ENCODE assay signal across 23 cellular contexts in the genomic region with DNA sequence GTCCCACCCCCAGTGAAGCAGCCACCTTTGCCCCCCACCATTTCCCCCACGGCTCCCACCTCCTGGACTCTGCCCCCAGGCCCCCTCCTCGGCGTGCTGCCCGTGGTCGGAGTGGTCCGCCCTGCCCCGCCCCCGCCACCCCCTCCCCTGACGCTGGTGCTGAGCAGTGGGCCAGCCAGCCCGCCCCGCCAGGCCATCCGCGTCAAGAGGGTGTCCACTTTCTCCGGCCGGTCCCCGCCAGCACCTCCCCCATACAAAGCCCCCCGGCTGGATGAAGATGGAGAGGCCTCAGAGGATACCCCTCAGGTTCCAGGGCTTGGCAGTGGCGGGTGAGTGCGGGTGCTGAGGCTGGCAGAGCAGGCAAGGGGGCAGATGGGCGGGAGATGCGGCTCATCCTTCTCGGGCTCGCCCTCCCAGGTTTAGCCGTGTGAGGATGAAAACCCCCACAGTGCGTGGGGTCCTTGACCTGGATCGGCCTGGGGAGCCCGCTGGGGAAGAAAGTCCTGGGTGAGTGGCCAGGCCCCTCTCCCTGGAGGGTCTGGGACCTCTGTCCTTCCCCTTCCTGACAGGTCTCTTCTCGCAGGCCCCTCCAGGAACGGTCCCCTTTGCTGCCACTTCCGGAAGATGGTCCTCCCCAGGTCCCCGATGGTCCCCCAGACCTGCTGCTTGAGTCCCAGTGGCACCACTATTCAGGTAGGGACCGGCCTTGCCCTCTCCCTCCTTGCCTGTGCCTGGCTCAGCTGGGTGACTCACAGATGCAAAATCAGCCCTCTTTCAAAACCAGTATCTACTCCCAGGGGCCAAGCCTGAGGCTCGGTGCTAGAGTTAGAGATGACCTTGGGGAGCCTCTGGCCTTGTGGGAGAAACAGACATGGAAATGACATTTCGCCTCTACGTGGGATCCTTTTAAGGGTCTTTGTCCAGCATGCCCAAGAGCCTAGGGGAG. TPM values are rescaled to one million over a fixed set of nuclear protein-coding genes. Genes with fewer than 3 reads are reported as not detected.
DNase-seq lines count a peak whose midpoint lies in the region; ATAC-seq, FAIRE-seq and TF ChIP-seq lines count a peak whose summit lies in the region.
"Had no signal": no experiment of that assay in that cellular context is flagged by ENCODE, and none has a peak within 500 bp of the region (broad histone marks: within the 10 kb centered on the region; RNA-seq: fewer than 3 reads in every experiment).

No MANE protein-coding gene starts in this region.

- TF ChIP-seq EP300 in K562 (IDR thresholded peaks at IDR 0.05; ENCODE audit: low read length) = no peak

- H3K9ac ChIP-seq in MM.1S (ENCODE audit: low read length) = no peak overlapping the region
- H3K9ac ChIP-seq in K562 (ENCODE audit: insufficient read depth in 1 of 2, low read depth in 2 of 2, low read length in 2 of 2) = peak overlapping the region in 1 of 2 experiments; percentile 29; a peak in 2 of 4 replicates

- H3F3A ChIP-seq in MM.1S (ENCODE audit: insufficient read depth, low read length) = no peaks in the 10 kb centered on the region

- H3K9me3 Mint-ChIP-seq in stimulated activated effector memory CD8-positive, alpha-beta T cell treated with anti-CD3 and anti-CD28 coated beads, Interleukin-12 subunit alpha, Interleukin-12 subunit beta, amount 100 ng/mL, for 72 hours = no peaks in the 10 kb centered on the region
- no peaks in the 10 kb centered on the region for H3K9me3 Mint-ChIP-seq in mesothelial cell of epicardium

- no peak overlapping the region for H2AFZ ChIP-seq in MM.1S (ENCODE audit: low read length)
- no peak overlapping the region for H2AFZ ChIP-seq in K562 (ENCODE audit: low read depth, low read length)

- peak in 2 of 3 donors; percentile 47 to 54 for DNase-seq in right cardiac atrium
- DNase-seq in left ventricle myocardium inferior = no peak
- DNase-seq in MM.1S = peak; percentile 3
- no peak for DNase-seq in K562 (ENCODE audit: extremely low read depth in 1 of 4, low spot score in 3 of 4)
- DNase-seq in stimulated activated effector memory CD8-positive, alpha-beta T cell treated with anti-CD3 and anti-CD28 coated beads, Interleukin-12 subunit alpha, Interleukin-12 subunit beta, amount 100 ng/mL, for 72 hours (ENCODE audit: low spot score in 2 of 2) = no peak
- no peak for DNase-seq in NCI-H2029 treated with DMSO at 0.1 percent for 48 hours (lab: John Stamatoyannopoulos, UW)
- no peak for DNase-seq in mesothelial cell of epicardium (ENCODE audit: low spot score in 2 of 2, unreplicated experiment in 2 of 2)
- DNase-seq: activated CD8-positive, alpha-beta memory T cell treated with anti-CD3 and anti-CD28 coated beads for 24 hours; Caco-2; EL; gastrocnemius medialis; HCEC 1CT; NCI-H1436; NCI-H2171; NCI-H526 treated with DMSO at 0.1 percent for 48 hours; nucleus accumbens; retina; SHP77; stimulated activated CD4-positive, alpha-beta T cell treated with anti-CD3 and anti-CD28 coated beads, Interleukin-12 subunit alpha, Interleukin-12 subunit beta, amount 100 ng/mL, for 4 hours; thyroid gland had no signal

- no peaks in the 10 kb centered on the region for H3K27me3 ChIP-seq in right cardiac atrium (ENCODE audit: control insufficient read depth, insufficient read depth)
- H3K27me3 ChIP-seq in left ventricle myocardium inferior (ENCODE audit: low read depth) = no peaks in the 10 kb centered on the region
- H3K27me3 ChIP-seq in MM.1S (replicated peaks; ENCODE audit: insufficient read depth, low read length) = no peaks in the 10 kb centered on the region
- H3K27me3 ChIP-seq in K562 (ENCODE audit: control insufficient read depth in 2 of 2, insufficient read depth in 2 of 2, low read length in 2 of 2) = no peaks in the 10 kb centered on the region
- H3K27me3 ChIP-seq: gastrocnemius medialis, thyroid gland had no signal

- 90% methylated on average over 35 of the region's 35 CpGs for WGBS in right cardiac atrium
- WGBS in K562 (ENCODE audit: insufficient coverage, low coverage, missing lambda C conversion rate) = 93% methylated on average over 17 of the region's 35 CpGs

- CTCF ChIA-PET in K562 (lab: Yijun Ruan, JAX; ENCODE audit: low intra/inter-chr PET ratio) = no interaction called here

- peaks cover 89% of the 10 kb centered on the region for H3K36me3 ChIP-seq in left ventricle myocardium inferior
- H3K36me3 ChIP-seq in MM.1S (replicated peaks; ENCODE audit: insufficient read depth, low read length) = 0 out of 2 replicates have a peak, but pooled peaks cover 5% of the 10 kb centered on the region
- H3K36me3 ChIP-seq in K562 (ENCODE audit: control insufficient read depth, insufficient read depth, low read length) = peaks cover 97% of the 10 kb centered on the region; the same call in 2 of the 3 replicates

- H4K20me1 ChIP-seq in MM.1S (ENCODE audit: insufficient read depth, low read length) (no peaks in the 10 kb centered on the region), K562 (replicated peaks; ENCODE audit: control insufficient read depth, insufficient read depth, low read length) (no peaks in the 10 kb centered on the region)

- H3K27me3 Mint-ChIP-seq in mesothelial cell of epicardium (ENCODE audit: low read depth) = no peaks in the 10 kb centered on the region

- H3K4me3 ChIP-seq in right cardiac atrium (ENCODE audit: low read length) (no peak overlapping the region), left ventricle myocardium inferior (no peak overlapping the region), MM.1S (ENCODE audit: low read length) (no peak overlapping the region), K562 (no peak overlapping the region)
- H3K4me3 ChIP-seq: gastrocnemius medialis, thyroid gland had no signal

- no peaks in the 10 kb centered on the region for H3K9me2 ChIP-seq in MM.1S (replicated peaks; ENCODE audit: insufficient read depth, low read length)

- peak overlapping the region; percentile 81 for H3K27ac Mint-ChIP-seq in stimulated activated effector memory CD8-positive, alpha-beta T cell treated with anti-CD3 and anti-CD28 coated beads, Interleukin-12 subunit alpha, Interleukin-12 subunit beta, amount 100 ng/mL, for 72 hours
- no peak overlapping the region for H3K27ac Mint-ChIP-seq in mesothelial cell of epicardium

- TF ChIP-seq CTCF in left ventricle myocardium inferior (IDR thresholded peaks at IDR 0.05; ENCODE audit: borderline replicate concordance) = no peak
- TF ChIP-seq CTCF in MM.1S (IDR thresholded peaks at IDR 0.05; ENCODE audit: low read length) = no peak
- TF ChIP-seq CTCF in K562 (IDR thresholded peaks at IDR 0.05 in 2 of 3, conservative IDR thresholded peaks at IDR 0.05 in 1 of 3; ENCODE audit: insufficient read depth in 2 of 3, low read depth in 1 of 3, low read length in 3 of 3) = no peak
- TF ChIP-seq CTCF in mesothelial cell of epicardium (IDR thresholded peaks at IDR 0.05; ENCODE audit: unreplicated experiment) = no peak

- intact Hi-C loops in right cardiac atrium (cut with DNase I) (no loop called here), left ventricle myocardium inferior (cut with micrococcal nuclease) (no loop called here), K562 (cut with micrococcal nuclease) (no loop called here)

- no peak for FAIRE-seq in K562 (lab: Jason Lieb, UNC)
- FAIRE-seq: GM19239 had no signal

- BruUV-seq in K562 (replicated peaks; lab: Mats Ljungman, UMichigan) = no TSS peak

- peaks cover 100% of the 10 kb centered on the region for H3K36me3 Mint-ChIP-seq in stimulated activated effector memory CD8-positive, alpha-beta T cell treated with anti-CD3 and anti-CD28 coated beads, Interleukin-12 subunit alpha, Interleukin-12 subunit beta, amount 100 ng/mL, for 72 hours
- peaks cover 39% of the 10 kb centered on the region for H3K36me3 Mint-ChIP-seq in mesothelial cell of epicardium

- no peaks in the 10 kb centered on the region for H3K79me2 ChIP-seq in MM.1S (ENCODE audit: low read length)
- no peaks in the 10 kb centered on the region for H3K79me2 ChIP-seq in K562 (ENCODE audit: control insufficient read depth, insufficient read depth, low read length)

- no peak overlapping the region for H3K4me3 Mint-ChIP-seq in stimulated activated effector memory CD8-positive, alpha-beta T cell treated with anti-CD3 and anti-CD28 coated beads, Interleukin-12 subunit alpha, Interleukin-12 subunit beta, amount 100 ng/mL, for 72 hours
- no peak overlapping the region for H3K4me3 Mint-ChIP-seq in mesothelial cell of epicardium

- H3K4me2 ChIP-seq in MM.1S (ENCODE audit: low read depth, low read length) (no peak overlapping the region), K562 (ENCODE audit: insufficient read depth, low read length) (no peak overlapping the region)

- no peaks in the 10 kb centered on the region for H3K9me1 ChIP-seq in K562 (ENCODE audit: control insufficient read depth, insufficient read depth, low read length)

- in situ Hi-C loops in K562 (cut with MboI) = no loop called here

- peaks cover 43% of the 10 kb centered on the region for H3K4me1 Mint-ChIP-seq in stimulated activated effector memory CD8-positive, alpha-beta T cell treated with anti-CD3 and anti-CD28 coated beads, Interleukin-12 subunit alpha, Interleukin-12 subunit beta, amount 100 ng/mL, for 72 hours
- H3K4me1 Mint-ChIP-seq in mesothelial cell of epicardium = no peaks in the 10 kb centered on the region

- no peak for TF ChIP-seq POLR2A in K562 (conservative IDR thresholded peaks at IDR 0.05)

- ATAC-seq in right cardiac atrium (no peak), K562 (no peak), GM21576 (IDR thresholded peaks at IDR 0.05; ENCODE audit: unreplicated experiment) (no peak)
- no peak for ATAC-seq in stimulated activated effector memory CD8-positive, alpha-beta T cell treated with anti-CD3 and anti-CD28 coated beads, Interleukin-12 subunit alpha, Interleukin-12 subunit beta, amount 100 ng/mL, for 72 hours
- ATAC-seq: esophagus mucosa had no signal

- POLR2A ChIA-PET in K562 (lab: Yijun Ruan, JAX) = interaction anchor here (0.6 kb wide), 1 partner anchor 10 kb away, joined by 3 read pairs; no protein-coding TSS in a partner anchor

- no peaks in the 10 kb centered on the region for H3K4me1 ChIP-seq in right cardiac atrium (ENCODE audit: control insufficient read depth, insufficient read depth, low read length)
- H3K4me1 ChIP-seq in left ventricle myocardium inferior = no peaks in the 10 kb centered on the region
- no peaks in the 10 kb centered on the region for H3K4me1 ChIP-seq in MM.1S (ENCODE audit: low read length)
- H3K4me1 ChIP-seq in K562 (replicated peaks in 1 of 2; ENCODE audit: control insufficient read depth in 2 of 2, insufficient read depth in 2 of 2, low read length in 2 of 2) = peaks cover 0 to 12% of the 10 kb centered on the region in 2 experiments; a peak in 2 of 5 replicates
- H3K4me1 ChIP-seq: Caco-2, gastrocnemius medialis, thyroid gland had no signal

- H3K27ac ChIP-seq in right cardiac atrium (ENCODE audit: low read length) (no peak overlapping the region), left ventricle myocardium inferior (replicated peaks) (no peak overlapping the region), MM.1S (ENCODE audit: low read length) (no peak overlapping the region), K562 (ENCODE audit: extremely low read depth, low read depth, low read length) (no peak overlapping the region)
- H3K27ac ChIP-seq: gastrocnemius medialis, thyroid gland had no signal

- H3K9me3 ChIP-seq in right cardiac atrium (ENCODE audit: control insufficient read depth, low read length) (no peaks in the 10 kb centered on the region), left ventricle myocardium inferior (replicated peaks) (no peaks in the 10 kb centered on the region), MM.1S (replicated peaks; ENCODE audit: insufficient read depth, low read length) (no peaks in the 10 kb centered on the region), K562 (replicated peaks; ENCODE audit: control insufficient read depth, insufficient read depth, low read depth, low read length) (no peaks in the 10 kb centered on the region)
- H3K9me3 ChIP-seq: Caco-2, gastrocnemius medialis, thyroid gland had no signal

- TF ChIP-seq RAD21 in K562 (CRISPR knock-in tag; conservative IDR thresholded peaks at IDR 0.05 in 1 of 2, IDR thresholded peaks at IDR 0.05 in 1 of 2) = no peak

RNA-seq across cellular contexts. Expression of gene IGFLR1, which starts 8.8 kb away (rescaled TPM):
- 1 to 10 TPM; 1.8 to 6.3 (median 4.4) TPM for total RNA-seq in right cardiac atrium
- 4.7 TPM for polyA plus RNA-seq in right cardiac atrium
- total RNA-seq in left ventricle myocardium inferior = 4.9 TPM
- total RNA-seq in K562 (2011; cell fraction: chromatin; rRNA removed; ENCODE audit: low replicate concordance) = 4.8 and 9.7 TPM in 2 replicates
- total RNA-seq in K562 (2011; cell fraction: nucleolus; rRNA removed) = 8.8 and 9.6 TPM in 2 replicates
- 5.4 and 9.5 TPM in 2 replicates for total RNA-seq in K562 (2011; cell fraction: nucleoplasm; rRNA removed)
- 12.1 and 14.3 TPM in 2 replicates for total RNA-seq in K562 (2014; rRNA removed)
- 1.2 and 3.6 TPM in 2 replicates for total RNA-seq in K562 (2014; rRNA removed; fragmentation: Illumina TruSeq; extraction: Trizol)
- total RNA-seq in K562 (2015; rRNA removed; fragmentation: Illumina TruSeq; extraction: Trizol) = 4.6 and 9.1 TPM in 2 replicates
- 7.8 and 12.1 TPM in 2 replicates for total RNA-seq in K562 (2021)
- 4.0 and 4.2 TPM in 2 replicates for polyA plus RNA-seq in K562 (2011; rRNA removed)
- polyA plus RNA-seq in K562 (2011; cell fraction: cytosol; rRNA removed) = 8.8 and 25.3 TPM in 2 replicates
- 15.2 and 21.1 TPM in 2 replicates for polyA plus RNA-seq in K562 (2011; cell fraction: nucleus; rRNA removed)
- 10.9 and 14.5 TPM in 2 replicates for polyA plus RNA-seq in K562 (2012)
- 6.8 and 9.2 TPM in 2 replicates for polyA plus RNA-seq in K562 (2014; fragmentation: Illumina TruSeq; extraction: Trizol)
- polyA plus RNA-seq in K562 (2014; fragmentation: Nextera tagmentation; extraction: Ambion mirVana) = 1 to 10 TPM; 1.0 to 2.6 TPM
- 11.6 and 15.0 TPM in 2 replicates for polyA plus RNA-seq in K562 (2014; rRNA removed)
- 0.75 and 0.98 TPM in 2 replicates for polyA minus RNA-seq in K562 (2011; rRNA and poly(A)+ RNA removed)
- polyA minus RNA-seq in K562 (2011; cell fraction: cytosol; rRNA and poly(A)+ RNA removed) = 4.4 and 7.9 TPM in 2 replicates
- 2.8 and 3.2 TPM in 2 replicates for polyA minus RNA-seq in K562 (2011; cell fraction: nucleus; rRNA and poly(A)+ RNA removed)
- total RNA-seq in mesothelial cell of epicardium = 2.7 to 3.2 TPM (median 2.8 TPM) in 3 replicates

RNA-seq across cellular contexts. Expression of gene U2AF1L4, which starts 11.8 kb away (rescaled TPM):
- total RNA-seq in right cardiac atrium (10 to 100 TPM; 19.6 to 31.3 (median 22.8) TPM), left ventricle myocardium inferior (24.9 TPM), K562 (2014; rRNA removed) (11.3 and 14.0 TPM in 2 replicates), K562 (2014; rRNA removed; fragmentation: Illumina TruSeq; extraction: Trizol) (6.6 and 8.4 TPM in 2 replicates), K562 (2015; rRNA removed; fragmentation: Illumina TruSeq; extraction: Trizol) (8.9 and 12.6 TPM in 2 replicates), K562 (2021) (11.2 and 14.8 TPM in 2 replicates), mesothelial cell of epicardium (39.4 to 42.5 TPM (median 42.4 TPM) in 3 replicates)
- polyA plus RNA-seq in right cardiac atrium (32.3 TPM), K562 (2011; rRNA removed) (9.5 and 16.9 TPM in 2 replicates), K562 (2014; fragmentation: Illumina TruSeq; extraction: Trizol) (14.4 and 16.7 TPM in 2 replicates), K562 (2014; fragmentation: Nextera tagmentation; extraction: Ambion mirVana) (10 to 100 TPM in 1 of 2 experiments, 1 to 10 TPM in 1; 9.7 to 16.7 TPM), K562 (2014; rRNA removed) (14.4 and 19.5 TPM in 2 replicates)
- total RNA-seq in K562 (2011; cell fraction: chromatin; rRNA removed; ENCODE audit: low replicate concordance) = 25.9 and 46.7 TPM in 2 replicates
- total RNA-seq in K562 (2011; cell fraction: nucleolus; rRNA removed) = 26.5 and 31.5 TPM in 2 replicates
- total RNA-seq in K562 (2011; cell fraction: nucleoplasm; rRNA removed) = 29.8 and 35.6 TPM in 2 replicates
- 12.9 and 18.3 TPM in 2 replicates for polyA plus RNA-seq in K562 (2011; cell fraction: cytosol; rRNA removed)
- 85.9 and 97.8 TPM in 2 replicates for polyA plus RNA-seq in K562 (2011; cell fraction: nucleus; rRNA removed)
- 14.7 and 19.2 TPM in 2 replicates for polyA plus RNA-seq in K562 (2012)
- 4.6 and 7.1 TPM in 2 replicates for polyA minus RNA-seq in K562 (2011; rRNA and poly(A)+ RNA removed)
- 3.1 and 9.3 TPM in 2 replicates for polyA minus RNA-seq in K562 (2011; cell fraction: cytosol; rRNA and poly(A)+ RNA removed)
- 10.8 and 16.2 TPM in 2 replicates for polyA minus RNA-seq in K562 (2011; cell fraction: nucleus; rRNA and poly(A)+ RNA removed)

RNA-seq across cellular contexts. Expression of gene PSENEN, which starts 12.0 kb away (rescaled TPM):
- total RNA-seq in right cardiac atrium = 10 to 100 TPM; 40.0 to 50.4 (median 43.8) TPM
- 69.7 TPM for polyA plus RNA-seq in right cardiac atrium
- 43.1 TPM for total RNA-seq in left ventricle myocardium inferior
- 14.8 and 25.8 TPM in 2 replicates for total RNA-seq in K562 (2011; cell fraction: chromatin; rRNA removed; ENCODE audit: low replicate concordance)
- total RNA-seq in K562 (2011; cell fraction: nucleolus; rRNA removed) = 38.7 and 45.7 TPM in 2 replicates
- 23.4 and 27.6 TPM in 2 replicates for total RNA-seq in K562 (2011; cell fraction: nucleoplasm; rRNA removed)
- total RNA-seq in K562 (2014; rRNA removed) = 42.3 and 49.6 TPM in 2 replicates
- total RNA-seq in K562 (2014; rRNA removed; fragmentation: Illumina TruSeq; extraction: Trizol) = 48.0 and 53.3 TPM in 2 replicates
- total RNA-seq in K562 (2015; rRNA removed; fragmentation: Illumina TruSeq; extraction: Trizol) = 59.0 and 61.1 TPM in 2 replicates
- 63.1 and 65.7 TPM in 2 replicates for total RNA-seq in K562 (2021)
- 29.6 and 34.5 TPM in 2 replicates for polyA plus RNA-seq in K562 (2011; rRNA removed)
- 47.5 and 76.3 TPM in 2 replicates for polyA plus RNA-seq in K562 (2011; cell fraction: cytosol; rRNA removed)
- polyA plus RNA-seq in K562 (2011; cell fraction: nucleus; rRNA removed) = 25.2 and 26.0 TPM in 2 replicates
- polyA plus RNA-seq in K562 (2012) = 61.9 and 63.5 TPM in 2 replicates
- polyA plus RNA-seq in K562 (2014; fragmentation: Illumina TruSeq; extraction: Trizol) = 54.2 and 58.6 TPM in 2 replicates
- 100 to 1,000 TPM; 261 to 299 TPM for polyA plus RNA-seq in K562 (2014; fragmentation: Nextera tagmentation; extraction: Ambion mirVana)
- polyA plus RNA-seq in K562 (2014; rRNA removed) = 76.5 and 79.2 TPM in 2 replicates
- polyA minus RNA-seq in K562 (2011; rRNA and poly(A)+ RNA removed) = 22.1 and 30.1 TPM in 2 replicates
- 10.7 and 13.5 TPM in 2 replicates for polyA minus RNA-seq in K562 (2011; cell fraction: cytosol; rRNA and poly(A)+ RNA removed)
- 5.4 and 7.6 TPM in 2 replicates for polyA minus RNA-seq in K562 (2011; cell fraction: nucleus; rRNA and poly(A)+ RNA removed)
- 45.2 to 54.9 TPM (median 45.7 TPM) in 3 replicates for total RNA-seq in mesothelial cell of epicardium

RNA-seq across cellular contexts. Expression of gene LIN37, which starts 14.9 kb away (rescaled TPM):
- total RNA-seq in right cardiac atrium (10 to 100 TPM in 2 of 4 donors, 1 to 10 TPM in 2; 8.2 to 14.6 (median 10.3) TPM), left ventricle myocardium inferior (6.2 TPM), K562 (2014; rRNA removed) (7.7 and 10.3 TPM in 2 replicates), K562 (2014; rRNA removed; fragmentation: Illumina TruSeq; extraction: Trizol) (5.0 and 5.7 TPM in 2 replicates), K562 (2015; rRNA removed; fragmentation: Illumina TruSeq; extraction: Trizol) (8.5 and 8.6 TPM in 2 replicates), K562 (2021) (9.2 TPM in 2 replicates), mesothelial cell of epicardium (11.8 to 12.9 TPM (median 12.0 TPM) in 3 replicates)
- polyA plus RNA-seq in right cardiac atrium (17.9 TPM), K562 (2011; rRNA removed) (4.4 and 8.7 TPM in 2 replicates), K562 (2014; fragmentation: Illumina TruSeq; extraction: Trizol) (11.5 and 14.4 TPM in 2 replicates), K562 (2014; fragmentation: Nextera tagmentation; extraction: Ambion mirVana) (1 to 10 TPM; 1.2 to 3.1 TPM), K562 (2014; rRNA removed) (9.0 and 12.5 TPM in 2 replicates)
- 16.9 and 59.4 TPM in 2 replicates for total RNA-seq in K562 (2011; cell fraction: chromatin; rRNA removed; ENCODE audit: low replicate concordance)
- 32.5 and 40.4 TPM in 2 replicates for total RNA-seq in K562 (2011; cell fraction: nucleolus; rRNA removed)
- total RNA-seq in K562 (2011; cell fraction: nucleoplasm; rRNA removed) = 22.7 and 31.1 TPM in 2 replicates
- polyA plus RNA-seq in K562 (2011; cell fraction: cytosol; rRNA removed) = 11.6 and 13.7 TPM in 2 replicates
- 45.6 and 54.7 TPM in 2 replicates for polyA plus RNA-seq in K562 (2011; cell fraction: nucleus; rRNA removed)
- polyA plus RNA-seq in K562 (2012) = 7.4 and 16.7 TPM in 2 replicates
- polyA minus RNA-seq in K562 (2011; rRNA and poly(A)+ RNA removed) = 4.6 and 4.8 TPM in 2 replicates
- 12.8 and 14.8 TPM in 2 replicates for polyA minus RNA-seq in K562 (2011; cell fraction: cytosol; rRNA and poly(A)+ RNA removed)
- polyA minus RNA-seq in K562 (2011; cell fraction: nucleus; rRNA and poly(A)+ RNA removed) = 13.2 and 21.9 TPM in 2 replicates

RNA-seq across cellular contexts. Expression of gene KMT2B, which starts 15.7 kb away (rescaled TPM):
- total RNA-seq in right cardiac atrium = 10 to 100 TPM; 14.7 to 19.1 (median 17.8) TPM
- 13.8 TPM for polyA plus RNA-seq in right cardiac atrium
- total RNA-seq in left ventricle myocardium inferior = 12.8 TPM
- total RNA-seq in K562 (2011; cell fraction: chromatin; rRNA removed; ENCODE audit: low replicate concordance) = 84.2 and 203 TPM in 2 replicates
- total RNA-seq in K562 (2011; cell fraction: nucleolus; rRNA removed) = 117 and 120 TPM in 2 replicates
- total RNA-seq in K562 (2011; cell fraction: nucleoplasm; rRNA removed) = 104 and 131 TPM in 2 replicates
- 8.1 and 9.0 TPM in 2 replicates for total RNA-seq in K562 (2014; rRNA removed)
- total RNA-seq in K562 (2014; rRNA removed; fragmentation: Illumina TruSeq; extraction: Trizol) = 2.7 and 4.8 TPM in 2 replicates
- 6.0 and 6.7 TPM in 2 replicates for total RNA-seq in K562 (2015; rRNA removed; fragmentation: Illumina TruSeq; extraction: Trizol)
- 36.0 and 43.9 TPM in 2 replicates for total RNA-seq in K562 (2021)
- polyA plus RNA-seq in K562 (2011; rRNA removed) = 11.0 and 19.1 TPM in 2 replicates
- 14.8 and 17.2 TPM in 2 replicates for polyA plus RNA-seq in K562 (2011; cell fraction: cytosol; rRNA removed)
- polyA plus RNA-seq in K562 (2011; cell fraction: nucleus; rRNA removed) = 108 and 154 TPM in 2 replicates
- 38.7 and 38.9 TPM in 2 replicates for polyA plus RNA-seq in K562 (2012)
- polyA plus RNA-seq in K562 (2014; fragmentation: Illumina TruSeq; extraction: Trizol) = 21.5 and 27.8 TPM in 2 replicates
- polyA plus RNA-seq in K562 (2014; fragmentation: Nextera tagmentation; extraction: Ambion mirVana) = 1 to 10 TPM in 1 of 2 experiments, under 1 TPM in 1; 0.63 to 1.3 TPM
- 16.4 and 21.9 TPM in 2 replicates for polyA plus RNA-seq in K562 (2014; rRNA removed)
- 7.1 and 9.7 TPM in 2 replicates for polyA minus RNA-seq in K562 (2011; rRNA and poly(A)+ RNA removed)
- 12.2 and 21.2 TPM in 2 replicates for polyA minus RNA-seq in K562 (2011; cell fraction: cytosol; rRNA and poly(A)+ RNA removed)
- polyA minus RNA-seq in K562 (2011; cell fraction: nucleus; rRNA and poly(A)+ RNA removed) = 14.7 and 18.4 TPM in 2 replicates
- 60.6 to 62.7 TPM (median 61.8 TPM) in 3 replicates for total RNA-seq in mesothelial cell of epicardium

Comparison
In these comparisons a context has a peak if more than half of its experiments do, and no peak if none do; other contexts are left out.
1. DNase-seq: peak in right cardiac atrium (2 of 3) and MM.1S (single experiment); none in left ventricle myocardium inferior (single experiment), K562 (0 of 4), stimulated activated effector memory CD8-positive, alpha-beta T cell treated with anti-CD3 and anti-CD28 coated beads, Interleukin-12 subunit alpha, Interleukin-12 subunit beta, amount 100 ng/mL, for 72 hours (0 of 2), NCI-H2029 treated with DMSO at 0.1 percent for 48 hours (single experiment) and mesothelial cell of epicardium (0 of 2).